Comparison of ENCODE assay signal across 1 cellular context in the genomic region with DNA sequence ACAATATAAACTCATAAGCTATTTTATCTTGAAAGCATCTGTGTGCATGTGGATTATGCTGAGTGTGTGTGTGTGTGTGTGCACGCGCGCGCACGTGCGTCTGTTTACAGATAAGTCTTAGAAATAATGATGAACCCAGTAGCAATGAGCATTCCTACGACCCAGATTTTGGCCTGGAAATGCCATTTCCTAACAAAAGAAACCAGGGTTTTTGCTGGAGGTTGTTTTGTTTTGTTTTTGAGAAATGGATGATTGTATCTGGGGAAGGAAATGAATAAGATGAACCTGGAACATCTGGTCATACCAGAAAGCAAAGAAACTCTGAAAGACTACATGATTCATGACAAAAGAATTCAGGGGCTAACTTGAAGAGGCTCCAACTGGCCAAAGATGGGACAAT.
TF ChIP-seq lines count a peak whose summit lies in the region.

No MANE protein-coding gene starts in this region.

TF ChIP-seq in K562, 482 proteins besides CTCF, POLR2A, EP300 and RAD21:
- TF ChIP-seq RFX5 (IDR thresholded peaks at IDR 0.05; ENCODE audit: low read depth, low read length) (no peak), MBD2 (IDR thresholded peaks at IDR 0.05; ENCODE audit: borderline replicate concordance, low read depth) (no peak), HNRNPK (IDR thresholded peaks at IDR 0.05; ENCODE audit: low read depth, low read length, poor library complexity, severe bottlenecking) (no peak), FOSL1 (tag; conservative IDR thresholded peaks at IDR 0.05) (0 out of 2 replicates have a peak, but pooled peaks have one; percentile 28), NFE2 (IDR thresholded peaks at IDR 0.05; ENCODE audit: low read depth) (no peak), BHLHE40 (IDR thresholded peaks at IDR 0.05; ENCODE audit: low read length) (peak; percentile 81), ZNF143 (CRISPR knock-in tag; IDR thresholded peaks at IDR 0.05) (no peak), NRF1 (conservative IDR thresholded peaks at IDR 0.05 in 1 of 2, IDR thresholded peaks at IDR 0.05 in 1 of 2) (peak; percentile 43 to 56; a peak in 3 of 4 replicates), PTTG1 (tag; IDR thresholded peaks at IDR 0.05; ENCODE audit: low read depth) (no peak)
- TF ChIP-seq, protein P1, sequence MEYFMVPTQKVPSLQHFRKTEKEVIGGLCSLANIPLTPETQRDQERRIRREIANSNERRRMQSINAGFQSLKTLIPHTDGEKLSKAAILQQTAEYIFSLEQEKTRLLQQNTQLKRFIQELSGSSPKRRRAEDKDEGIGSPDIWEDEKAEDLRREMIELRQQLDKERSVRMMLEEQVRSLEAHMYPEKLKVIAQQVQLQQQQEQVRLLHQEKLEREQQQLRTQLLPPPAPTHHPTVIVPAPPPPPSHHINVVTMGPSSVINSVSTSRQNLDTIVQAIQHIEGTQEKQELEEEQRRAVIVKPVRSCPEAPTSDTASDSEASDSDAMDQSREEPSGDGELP (CRISPR knock-in tag; IDR thresholded peaks at IDR 0.05; ENCODE audit: borderline replicate concordance), result no peak
- TF ChIP-seq, protein P2, sequence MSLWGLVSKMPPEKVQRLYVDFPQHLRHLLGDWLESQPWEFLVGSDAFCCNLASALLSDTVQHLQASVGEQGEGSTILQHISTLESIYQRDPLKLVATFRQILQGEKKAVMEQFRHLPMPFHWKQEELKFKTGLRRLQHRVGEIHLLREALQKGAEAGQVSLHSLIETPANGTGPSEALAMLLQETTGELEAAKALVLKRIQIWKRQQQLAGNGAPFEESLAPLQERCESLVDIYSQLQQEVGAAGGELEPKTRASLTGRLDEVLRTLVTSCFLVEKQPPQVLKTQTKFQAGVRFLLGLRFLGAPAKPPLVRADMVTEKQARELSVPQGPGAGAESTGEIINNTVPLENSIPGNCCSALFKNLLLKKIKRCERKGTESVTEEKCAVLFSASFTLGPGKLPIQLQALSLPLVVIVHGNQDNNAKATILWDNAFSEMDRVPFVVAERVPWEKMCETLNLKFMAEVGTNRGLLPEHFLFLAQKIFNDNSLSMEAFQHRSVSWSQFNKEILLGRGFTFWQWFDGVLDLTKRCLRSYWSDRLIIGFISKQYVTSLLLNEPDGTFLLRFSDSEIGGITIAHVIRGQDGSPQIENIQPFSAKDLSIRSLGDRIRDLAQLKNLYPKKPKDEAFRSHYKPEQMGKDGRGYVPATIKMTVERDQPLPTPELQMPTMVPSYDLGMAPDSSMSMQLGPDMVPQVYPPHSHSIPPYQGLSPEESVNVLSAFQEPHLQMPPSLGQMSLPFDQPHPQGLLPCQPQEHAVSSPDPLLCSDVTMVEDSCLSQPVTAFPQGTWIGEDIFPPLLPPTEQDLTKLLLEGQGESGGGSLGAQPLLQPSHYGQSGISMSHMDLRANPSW (CRISPR knock-in tag; IDR thresholded peaks at IDR 0.05), result no peak
- TF ChIP-seq, protein P3, sequence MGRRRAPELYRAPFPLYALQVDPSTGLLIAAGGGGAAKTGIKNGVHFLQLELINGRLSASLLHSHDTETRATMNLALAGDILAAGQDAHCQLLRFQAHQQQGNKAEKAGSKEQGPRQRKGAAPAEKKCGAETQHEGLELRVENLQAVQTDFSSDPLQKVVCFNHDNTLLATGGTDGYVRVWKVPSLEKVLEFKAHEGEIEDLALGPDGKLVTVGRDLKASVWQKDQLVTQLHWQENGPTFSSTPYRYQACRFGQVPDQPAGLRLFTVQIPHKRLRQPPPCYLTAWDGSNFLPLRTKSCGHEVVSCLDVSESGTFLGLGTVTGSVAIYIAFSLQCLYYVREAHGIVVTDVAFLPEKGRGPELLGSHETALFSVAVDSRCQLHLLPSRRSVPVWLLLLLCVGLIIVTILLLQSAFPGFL (CRISPR knock-in tag; IDR thresholded peaks at IDR 0.05), result no peak
TF ChIP-seq in K562: peak in this region for 3.
